ENCODE assay signal across 2 cellular contexts in genomic region chr11:16505481-16505880, GRCh38.
TF ChIP-seq lines count a peak whose summit lies in the region.

No MANE protein-coding gene starts in this region.

TF ChIP-seq in GM23338, 12 proteins besides CTCF, POLR2A, EP300 and RAD21:
- TF ChIP-seq, protein P1, sequence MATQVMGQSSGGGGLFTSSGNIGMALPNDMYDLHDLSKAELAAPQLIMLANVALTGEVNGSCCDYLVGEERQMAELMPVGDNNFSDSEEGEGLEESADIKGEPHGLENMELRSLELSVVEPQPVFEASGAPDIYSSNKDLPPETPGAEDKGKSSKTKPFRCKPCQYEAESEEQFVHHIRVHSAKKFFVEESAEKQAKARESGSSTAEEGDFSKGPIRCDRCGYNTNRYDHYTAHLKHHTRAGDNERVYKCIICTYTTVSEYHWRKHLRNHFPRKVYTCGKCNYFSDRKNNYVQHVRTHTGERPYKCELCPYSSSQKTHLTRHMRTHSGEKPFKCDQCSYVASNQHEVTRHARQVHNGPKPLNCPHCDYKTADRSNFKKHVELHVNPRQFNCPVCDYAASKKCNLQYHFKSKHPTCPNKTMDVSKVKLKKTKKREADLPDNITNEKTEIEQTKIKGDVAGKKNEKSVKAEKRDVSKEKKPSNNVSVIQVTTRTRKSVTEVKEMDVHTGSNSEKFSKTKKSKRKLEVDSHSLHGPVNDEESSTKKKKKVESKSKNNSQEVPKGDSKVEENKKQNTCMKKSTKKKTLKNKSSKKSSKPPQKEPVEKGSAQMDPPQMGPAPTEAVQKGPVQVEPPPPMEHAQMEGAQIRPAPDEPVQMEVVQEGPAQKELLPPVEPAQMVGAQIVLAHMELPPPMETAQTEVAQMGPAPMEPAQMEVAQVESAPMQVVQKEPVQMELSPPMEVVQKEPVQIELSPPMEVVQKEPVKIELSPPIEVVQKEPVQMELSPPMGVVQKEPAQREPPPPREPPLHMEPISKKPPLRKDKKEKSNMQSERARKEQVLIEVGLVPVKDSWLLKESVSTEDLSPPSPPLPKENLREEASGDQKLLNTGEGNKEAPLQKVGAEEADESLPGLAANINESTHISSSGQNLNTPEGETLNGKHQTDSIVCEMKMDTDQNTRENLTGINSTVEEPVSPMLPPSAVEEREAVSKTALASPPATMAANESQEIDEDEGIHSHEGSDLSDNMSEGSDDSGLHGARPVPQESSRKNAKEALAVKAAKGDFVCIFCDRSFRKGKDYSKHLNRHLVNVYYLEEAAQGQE (IDR thresholded peaks at IDR 0.05; ENCODE audit: unreplicated experiment) = no peak
- TF ChIP-seq POLR2AphosphoS5 (IDR thresholded peaks at IDR 0.05; ENCODE audit: low read depth) = 0 out of 2 replicates have a peak, but pooled peaks have one; percentile 36

TF ChIP-seq in H1, 55 proteins besides CTCF, POLR2A, EP300 and RAD21:
- TF ChIP-seq SP4 (IDR thresholded peaks at IDR 0.05; ENCODE audit: low read length) (no peak), TCF12 (IDR thresholded peaks at IDR 0.05; ENCODE audit: low read depth, low read length) (peak; percentile 100), CBX5 (IDR thresholded peaks at IDR 0.05; ENCODE audit: low read depth, low read length) (no peak), POLR2AphosphoS5 (IDR thresholded peaks at IDR 0.05; ENCODE audit: low read depth, low read length) (peak; percentile 39; the same call in 1 of the 2 replicates)
- TF ChIP-seq, protein P2, sequence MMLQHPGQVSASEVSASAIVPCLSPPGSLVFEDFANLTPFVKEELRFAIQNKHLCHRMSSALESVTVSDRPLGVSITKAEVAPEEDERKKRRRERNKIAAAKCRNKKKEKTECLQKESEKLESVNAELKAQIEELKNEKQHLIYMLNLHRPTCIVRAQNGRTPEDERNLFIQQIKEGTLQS (IDR thresholded peaks at IDR 0.05; ENCODE audit: insufficient read depth, low read depth, low read length) = no peak
TF ChIP-seq in H1: peak in this region for 2.
